In genomic region chr19:2706251-2706650, GRCh38 we compare ENCODE assay signal across 31 cellular contexts. TPM values are rescaled to one million over a fixed set of nuclear protein-coding genes. Genes with fewer than 3 reads are reported as not detected.
"Had no signal": no experiment of that assay in that cellular context is flagged by ENCODE, and none has a peak within 500 bp of the region (broad histone marks: within the 10 kb centered on the region; RNA-seq: fewer than 3 reads in every experiment).

No MANE protein-coding gene starts in this region.

- H3K36me3 ChIP-seq: ascending aorta, breast epithelium, cardiac muscle cell, esophagus muscularis mucosa, gastrocnemius medialis, heart left ventricle had no signal

- H3K27ac Mint-ChIP-seq: activated CD4-positive, alpha-beta memory T cell treated with anti-CD3 and anti-CD28 coated beads, Interleukin-2, amount 10 ng/mL, durations not matched to agents 7 days and 5 days; activated CD4-positive, alpha-beta T cell treated with anti-CD3 and anti-CD28 coated beads, Interleukin-2, amount 10 ng/mL, durations not matched to agents 7 days and 5 days; activated naive CD4-positive, alpha-beta T cell treated with anti-CD3 and anti-CD28 coated beads, Interleukin-2, amount 10 ng/mL, durations not matched to agents 7 days and 5 days; activated naive CD4-positive, alpha-beta T cell treated with anti-CD3 and anti-CD28 coated beads, Interleukin-2, amount 50 U/mL, for 72 hours; activated naive CD8-positive, alpha-beta T cell treated with anti-CD3 and anti-CD28 coated beads, Interleukin-2, amount 10 ng/mL, durations not matched to agents 7 days and 5 days; activated T-cell treated with anti-CD3 and anti-CD28 coated beads, Interleukin-2, amount 50 U/mL, for 24 hours; activated T-cell treated with anti-CD3 and anti-CD28 coated beads, Interleukin-2, amount 50 U/mL, for 72 hours; brain; effector memory CD8-positive, alpha-beta T cell had no signal

- H3K9me3 Mint-ChIP-seq: activated CD4-positive, alpha-beta memory T cell treated with anti-CD3 and anti-CD28 coated beads, Interleukin-2, amount 10 ng/mL, durations not matched to agents 7 days and 5 days; activated CD4-positive, alpha-beta T cell treated with anti-CD3 and anti-CD28 coated beads, Interleukin-2, amount 10 ng/mL, durations not matched to agents 7 days and 5 days; activated naive CD4-positive, alpha-beta T cell treated with anti-CD3 and anti-CD28 coated beads, Interleukin-2, amount 10 ng/mL, durations not matched to agents 7 days and 5 days; activated naive CD4-positive, alpha-beta T cell treated with anti-CD3 and anti-CD28 coated beads, Interleukin-2, amount 50 U/mL, for 72 hours; activated naive CD8-positive, alpha-beta T cell treated with anti-CD3 and anti-CD28 coated beads, Interleukin-2, amount 10 ng/mL, durations not matched to agents 7 days and 5 days; activated T-cell treated with anti-CD3 and anti-CD28 coated beads, Interleukin-2, amount 50 U/mL, for 24 hours; activated T-cell treated with anti-CD3 and anti-CD28 coated beads, Interleukin-2, amount 50 U/mL, for 72 hours; brain; central memory CD8-positive, alpha-beta T cell; effector memory CD8-positive, alpha-beta T cell had no signal

- H3K36me3 Mint-ChIP-seq: activated naive CD4-positive, alpha-beta T cell treated with anti-CD3 and anti-CD28 coated beads, Interleukin-2, amount 10 ng/mL, durations not matched to agents 7 days and 5 days; activated naive CD4-positive, alpha-beta T cell treated with anti-CD3 and anti-CD28 coated beads, Interleukin-2, amount 50 U/mL, for 72 hours; activated naive CD8-positive, alpha-beta T cell treated with anti-CD3 and anti-CD28 coated beads, Interleukin-2, amount 10 ng/mL, durations not matched to agents 7 days and 5 days; brain had no signal

- H3K4me3 Mint-ChIP-seq: activated CD4-positive, alpha-beta memory T cell treated with anti-CD3 and anti-CD28 coated beads, Interleukin-2, amount 10 ng/mL, durations not matched to agents 7 days and 5 days; activated CD4-positive, alpha-beta T cell treated with anti-CD3 and anti-CD28 coated beads, Interleukin-2, amount 10 ng/mL, durations not matched to agents 7 days and 5 days; activated naive CD4-positive, alpha-beta T cell treated with anti-CD3 and anti-CD28 coated beads, Interleukin-2, amount 10 ng/mL, durations not matched to agents 7 days and 5 days; activated naive CD8-positive, alpha-beta T cell treated with anti-CD3 and anti-CD28 coated beads, Interleukin-2, amount 10 ng/mL, durations not matched to agents 7 days and 5 days; activated T-cell treated with anti-CD3 and anti-CD28 coated beads, Interleukin-2, amount 50 U/mL, for 24 hours; activated T-cell treated with anti-CD3 and anti-CD28 coated beads, Interleukin-2, amount 50 U/mL, for 72 hours; brain; central memory CD8-positive, alpha-beta T cell; effector memory CD8-positive, alpha-beta T cell had no signal

- H3K27me3 Mint-ChIP-seq: activated T-cell treated with anti-CD3 and anti-CD28 coated beads, Interleukin-2, amount 50 U/mL, for 24 hours had no signal

- H3K27me3 ChIP-seq: ascending aorta, breast epithelium, esophagus muscularis mucosa, gastrocnemius medialis had no signal

- DNase-seq: activated CD4-positive, alpha-beta memory T cell treated with anti-CD3 and anti-CD28 coated beads, Interleukin-2, amount 10 ng/mL, durations not matched to agents 7 days and 5 days; activated CD4-positive, alpha-beta T cell treated with anti-CD3 and anti-CD28 coated beads for 1 hour; activated CD4-positive, alpha-beta T cell treated with anti-CD3 and anti-CD28 coated beads for 4 hours; activated CD4-positive, alpha-beta T cell treated with anti-CD3 and anti-CD28 coated beads, Interleukin-2, amount 10 ng/mL, durations not matched to agents 7 days and 5 days; activated CD4-positive, alpha-beta T cell treated with anti-CD3 and anti-CD28 coated beads, Interleukin-2, amount 50 U/mL, for 4 hours; activated CD8-positive, alpha-beta memory T cell treated with anti-CD3 and anti-CD28 coated beads, Interleukin-2, amount 50 U/mL, for 48 hours; activated gamma-delta T cell; activated naive CD4-positive, alpha-beta T cell; activated naive CD4-positive, alpha-beta T cell treated with anti-CD3 and anti-CD28 coated beads, Interleukin-2, amount 10 ng/mL, durations not matched to agents 7 days and 5 days; activated naive CD8-positive, alpha-beta T cell treated with anti-CD3 and anti-CD28 coated beads, Interleukin-2, amount 10 ng/mL, durations not matched to agents 7 days and 5 days; activated T-cell treated with anti-CD3 and anti-CD28 coated beads for 4 hours; activated T-cell treated with anti-CD3 and anti-CD28 coated beads, Interleukin-2, amount 50 U/mL, for 24 hours; activated T-cell treated with anti-CD3 and anti-CD28 coated beads, Interleukin-2, amount 50 U/mL, for 72 hours; cortex of kidney; dermis blood vessel endothelial cell; effector CD4-positive, alpha-beta T cell; effector memory CD8-positive, alpha-beta T cell; erythroblast; foreskin keratinocyte; gastrocnemius medialis; glutamatergic neuron; heart left ventricle; T-helper 2 cell had no signal

- ATAC-seq: activated naive CD4-positive, alpha-beta T cell treated with anti-CD3 and anti-CD28 coated beads, Interleukin-2, amount 50 U/mL, for 72 hours; activated T-cell treated with anti-CD3 and anti-CD28 coated beads, Interleukin-2, amount 50 U/mL, for 72 hours; effector memory CD8-positive, alpha-beta T cell; foreskin keratinocyte; gastrocnemius medialis; heart left ventricle had no signal

- H3K4me3 ChIP-seq: ascending aorta, breast epithelium, cardiac muscle cell, esophagus muscularis mucosa, gastrocnemius medialis, heart left ventricle had no signal

- H3K9me3 ChIP-seq: ascending aorta, breast epithelium, esophagus muscularis mucosa, gastrocnemius medialis, heart left ventricle had no signal

RNA-seq across cellular contexts. Expression of gene DIRAS1, which starts 14.9 kb away (rescaled TPM):
- total RNA-seq: activated CD4-positive, alpha-beta memory T cell treated with anti-CD3 and anti-CD28 coated beads, Interleukin-2, amount 10 ng/mL, durations not matched to agents 7 days and 5 days; activated CD4-positive, alpha-beta T cell treated with anti-CD3 and anti-CD28 coated beads, Interleukin-2, amount 10 ng/mL, durations not matched to agents 7 days and 5 days; activated naive CD8-positive, alpha-beta T cell treated with anti-CD3 and anti-CD28 coated beads, Interleukin-2, amount 10 ng/mL, durations not matched to agents 7 days and 5 days; ascending aorta; T-helper 1 cell treated with Interleukin-12 subunit alpha and Interleukin-12 subunit beta and Interleukin-4 antibody, amounts not matched to agents 30 ng/mL and 1 ng/mL, for 36 hours had no signal
